17 cellular contexts compared by ENCODE assay signal in the genomic region with DNA sequence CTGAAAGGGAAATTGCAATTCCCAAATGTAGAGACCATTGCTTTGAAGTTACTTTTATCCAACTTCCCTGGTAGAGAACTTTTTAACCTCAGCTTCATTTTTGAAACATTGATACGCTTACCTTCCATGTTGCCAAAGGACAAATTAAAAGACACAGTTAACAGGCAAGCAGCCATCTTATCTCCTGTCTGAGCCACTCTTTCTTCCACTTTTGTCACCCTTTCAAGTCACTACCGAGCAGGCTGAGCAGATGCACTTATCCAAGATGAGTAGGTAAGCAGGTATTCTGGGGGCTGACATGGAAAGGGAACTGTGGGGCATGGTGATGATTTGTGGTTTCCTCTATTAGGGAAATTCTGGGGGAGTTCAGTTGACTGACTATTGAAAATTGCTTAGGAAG.
DNase-seq lines count a peak whose midpoint lies in the region; ATAC-seq and TF ChIP-seq lines count a peak whose summit lies in the region.
"Had no signal": no experiment of that assay in that cellular context is flagged by ENCODE, and none has a peak within 500 bp of the region (broad histone marks: within the 10 kb centered on the region; RNA-seq: fewer than 3 reads in every experiment).

No MANE protein-coding gene starts in this region.

- no peak overlapping the region for H3K27ac ChIP-seq in GM23248
- no peak overlapping the region for H3K27ac ChIP-seq in osteoblast (ENCODE audit: low read depth, low read length)
- H3K27ac ChIP-seq: hepatocyte, neutrophil had no signal

- 40% methylated on average over 2 of the region's 2 CpGs for WGBS in GM23248 (ENCODE audit: low coverage in 1 of 2, low lambda C conversion rate in 2 of 2, missing lambda C conversion rate in 2 of 2), 2 experiments

- no peak for TF ChIP-seq CTCF in osteoblast (IDR thresholded peaks at IDR 0.05; ENCODE audit: extremely low read depth, low read depth, low read length)
- TF ChIP-seq CTCF in BE2C (IDR thresholded peaks at IDR 0.05; ENCODE audit: low read depth, low read length) = no peak

- peaks cover 46% of the 10 kb centered on the region for H3F3A ChIP-seq in GM23248 (ENCODE audit: insufficient read depth)

- no peaks in the 10 kb centered on the region for H3K79me2 ChIP-seq in GM23248 (ENCODE audit: insufficient read depth)
- H3K79me2 ChIP-seq in osteoblast (ENCODE audit: insufficient read depth, low read length) = no peaks in the 10 kb centered on the region
- H3K79me2 ChIP-seq: hepatocyte had no signal

- ATAC-seq in HG03097 (IDR thresholded peaks at IDR 0.05; ENCODE audit: low FRiP score, unreplicated experiment) (no peak), GM21528 (IDR thresholded peaks at IDR 0.05; ENCODE audit: low FRiP score, unreplicated experiment) (no peak)

- H2AFZ ChIP-seq in GM23248 = 0 out of 2 replicates have a peak overlapping the region, but pooled peaks have one; percentile 16
- H2AFZ ChIP-seq in osteoblast (ENCODE audit: low read length) = peak overlapping the region; percentile 79
- H2AFZ ChIP-seq: hepatocyte had no signal

- H3K4me2 ChIP-seq in GM23248 (ENCODE audit: unreplicated experiment) = no peak overlapping the region
- no peak overlapping the region for H3K4me2 ChIP-seq in osteoblast (ENCODE audit: insufficient read depth, low read length)
- H3K4me2 ChIP-seq: hepatocyte had no signal

- H3K9ac ChIP-seq in GM23248 = no peak overlapping the region

- H3K36me3 Mint-ChIP-seq in activated T-cell treated with anti-CD3 and anti-CD28 coated beads, Interleukin-2, amount 50 U/mL, for 24 hours (ENCODE audit: low read depth) = peaks cover 95% of the 10 kb centered on the region
- peaks cover 48% of the 10 kb centered on the region for H3K36me3 Mint-ChIP-seq in activated T-helper 1 cell treated with anti-CD3 and anti-CD28 coated beads, Interleukin-12 subunit alpha, Interleukin-12 subunit beta, Interleukin-2, Interleukin-4 antibody, amounts not matched to agents 30 ng/mL and 10 ng/mL and 1 ng/mL, durations not matched to agents 14 hours and 24 hours and 36 hours (ENCODE audit: low read depth)

- H4K20me1 ChIP-seq in GM23248 (ENCODE audit: insufficient read depth) (no peaks in the 10 kb centered on the region), osteoblast (ENCODE audit: insufficient read depth, low read length) (no peaks in the 10 kb centered on the region)

- intact Hi-C loops in activated T-helper 1 cell treated with anti-CD3 and anti-CD28 coated beads, Interleukin-12 subunit alpha, Interleukin-12 subunit beta, Interleukin-2, Interleukin-4 antibody, amounts not matched to agents 30 ng/mL and 10 ng/mL and 1 ng/mL, durations not matched to agents 14 hours and 24 hours and 36 hours (cut with micrococcal nuclease) = loop anchor here (1.0 to 10.0 kb wide), 4 partner anchors 21 to 281 kb away; a partner anchor contains a TSS

- H3K27ac Mint-ChIP-seq in activated T-cell treated with anti-CD3 and anti-CD28 coated beads, Interleukin-2, amount 50 U/mL, for 24 hours = peak overlapping the region; percentile 88
- H3K27ac Mint-ChIP-seq in activated T-helper 1 cell treated with anti-CD3 and anti-CD28 coated beads, Interleukin-12 subunit alpha, Interleukin-12 subunit beta, Interleukin-2, Interleukin-4 antibody, amounts not matched to agents 30 ng/mL and 10 ng/mL and 1 ng/mL, durations not matched to agents 14 hours and 24 hours and 36 hours = peak overlapping the region; percentile 64

- peaks cover 39% of the 10 kb centered on the region for H3K4me1 Mint-ChIP-seq in activated T-cell treated with anti-CD3 and anti-CD28 coated beads, Interleukin-2, amount 50 U/mL, for 24 hours (ENCODE audit: low read depth)
- H3K4me1 Mint-ChIP-seq in activated T-helper 1 cell treated with anti-CD3 and anti-CD28 coated beads, Interleukin-12 subunit alpha, Interleukin-12 subunit beta, Interleukin-2, Interleukin-4 antibody, amounts not matched to agents 30 ng/mL and 10 ng/mL and 1 ng/mL, durations not matched to agents 14 hours and 24 hours and 36 hours (ENCODE audit: low read depth) = peaks cover 36% of the 10 kb centered on the region

- H3K27me3 Mint-ChIP-seq in activated T-cell treated with anti-CD3 and anti-CD28 coated beads, Interleukin-2, amount 50 U/mL, for 24 hours = no peaks in the 10 kb centered on the region
- H3K27me3 Mint-ChIP-seq in activated T-helper 1 cell treated with anti-CD3 and anti-CD28 coated beads, Interleukin-12 subunit alpha, Interleukin-12 subunit beta, Interleukin-2, Interleukin-4 antibody, amounts not matched to agents 30 ng/mL and 10 ng/mL and 1 ng/mL, durations not matched to agents 14 hours and 24 hours and 36 hours (ENCODE audit: insufficient read depth) = no peaks in the 10 kb centered on the region

- no peaks in the 10 kb centered on the region for H3K9me2 ChIP-seq in GM23248 (ENCODE audit: insufficient read depth)

- no peak for DNase-seq in activated T-cell treated with anti-CD3 and anti-CD28 coated beads, Interleukin-2, amount 50 U/mL, for 24 hours
- DNase-seq in activated T-cell treated with anti-CD3 and anti-CD28 coated beads, Interleukin-2, amount 50 U/mL, for 48 hours = no peak
- DNase-seq in GM23248 (peak; percentile 29), osteoblast (ENCODE audit: insufficient read length, low spot score, missing footprints) (no peak), BE2C (no peak)
- DNase-seq in activated T-helper 1 cell treated with anti-CD3 and anti-CD28 coated beads, Interleukin-12 subunit alpha, Interleukin-12 subunit beta, Interleukin-2, Interleukin-4 antibody, amounts not matched to agents 30 ng/mL and 10 ng/mL and 1 ng/mL, durations not matched to agents 14 hours and 24 hours and 36 hours (ENCODE audit: low spot score) = no peak
- DNase-seq: anterior cingulate cortex; effector memory CD4-positive, alpha-beta T cell; kidney; midbrain; NCI-H1930; NCI-H510A; stimulated activated CD4-positive, alpha-beta T cell treated with anti-CD3 and anti-CD28 coated beads, Interleukin-15, amount 100 ng/mL, for 24 hours had no signal

- H3K9me3 Mint-ChIP-seq in activated T-cell treated with anti-CD3 and anti-CD28 coated beads, Interleukin-2, amount 50 U/mL, for 24 hours = no peaks in the 10 kb centered on the region
- H3K9me3 Mint-ChIP-seq in activated T-helper 1 cell treated with anti-CD3 and anti-CD28 coated beads, Interleukin-12 subunit alpha, Interleukin-12 subunit beta, Interleukin-2, Interleukin-4 antibody, amounts not matched to agents 30 ng/mL and 10 ng/mL and 1 ng/mL, durations not matched to agents 14 hours and 24 hours and 36 hours = no peaks in the 10 kb centered on the region

- H3K9me3 ChIP-seq in GM23248 (ENCODE audit: low read depth) = no peaks in the 10 kb centered on the region
- no peaks in the 10 kb centered on the region for H3K9me3 ChIP-seq in osteoblast (ENCODE audit: low read depth, low read length)
- no peaks in the 10 kb centered on the region for H3K9me3 ChIP-seq in BE2C
- H3K9me3 ChIP-seq: neutrophil had no signal

- H3K27me3 ChIP-seq in GM23248 (replicated peaks; ENCODE audit: insufficient read depth) (no peaks in the 10 kb centered on the region), osteoblast (ENCODE audit: insufficient read depth, low read length) (no peaks in the 10 kb centered on the region), BE2C (no peaks in the 10 kb centered on the region)
- H3K27me3 ChIP-seq: hepatocyte, neutrophil had no signal

- in situ Hi-C loops in GM23248 (cut with MboI) = loop anchor here (10.0 to 25.0 kb wide), 2 partner anchors 361 to 483 kb away; no protein-coding TSS in a partner anchor

- H3K4me3 ChIP-seq in GM23248 = no peak overlapping the region
- H3K4me3 ChIP-seq in osteoblast (ENCODE audit: insufficient read depth, low read length) = no peak overlapping the region
- H3K4me3 ChIP-seq in BE2C (ENCODE audit: low read depth, low read length) = no peak overlapping the region
- H3K4me3 ChIP-seq: hepatocyte had no signal

- H3K4me3 Mint-ChIP-seq in activated T-cell treated with anti-CD3 and anti-CD28 coated beads, Interleukin-2, amount 50 U/mL, for 24 hours = no peak overlapping the region
- no peak overlapping the region for H3K4me3 Mint-ChIP-seq in activated T-helper 1 cell treated with anti-CD3 and anti-CD28 coated beads, Interleukin-12 subunit alpha, Interleukin-12 subunit beta, Interleukin-2, Interleukin-4 antibody, amounts not matched to agents 30 ng/mL and 10 ng/mL and 1 ng/mL, durations not matched to agents 14 hours and 24 hours and 36 hours

- H3K4me1 ChIP-seq in GM23248 (ENCODE audit: insufficient read depth) = peaks cover 29% of the 10 kb centered on the region
- H3K4me1 ChIP-seq in osteoblast (ENCODE audit: insufficient read depth, low read length) = peaks cover 40% of the 10 kb centered on the region
- no peaks in the 10 kb centered on the region for H3K4me1 ChIP-seq in BE2C

- H3K36me3 ChIP-seq in GM23248 (ENCODE audit: low read depth) = no peaks in the 10 kb centered on the region
- H3K36me3 ChIP-seq in osteoblast (ENCODE audit: insufficient read depth, low read length) = no peaks in the 10 kb centered on the region
- H3K36me3 ChIP-seq in BE2C = no peaks in the 10 kb centered on the region
